2 cellular contexts compared by ENCODE assay signal in genomic region chr7:5524580-5525270, GRCh38.
TF ChIP-seq lines count a peak whose summit lies in the region.

No MANE protein-coding gene starts in this region.

TF ChIP-seq in endothelial cell of umbilical vein, 7 proteins besides CTCF, POLR2A, EP300 and RAD21:
- TF ChIP-seq POLR2AphosphoS5 (IDR thresholded peaks at IDR 0.05; ENCODE audit: insufficient read depth, low read depth, low read length): peak; percentile 69

TF ChIP-seq in liver, 16 proteins besides CTCF, POLR2A, EP300 and RAD21:
- peak; percentile 6 for TF ChIP-seq HNF4G (IDR thresholded peaks at IDR 0.05)
